In the genomic region with DNA sequence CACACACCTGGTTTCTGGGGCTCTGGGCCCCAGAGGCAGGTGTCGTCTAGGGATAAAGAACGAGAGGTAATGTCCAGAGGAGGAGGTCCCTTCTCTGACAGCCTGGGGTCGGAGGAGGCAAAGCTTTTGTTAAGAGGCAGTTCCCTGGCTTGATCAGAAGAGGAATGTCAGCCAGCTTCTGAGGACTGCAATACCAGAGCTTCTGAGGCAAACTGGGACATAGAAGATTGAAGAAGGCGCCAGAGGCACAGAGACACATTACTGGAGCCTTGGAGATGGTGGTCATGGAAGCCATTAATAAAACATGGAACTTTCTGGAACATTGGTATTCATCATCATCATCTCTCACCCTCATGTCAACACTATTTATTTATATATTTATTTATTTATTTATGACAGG, we compare ENCODE assay signal across 12 cellular contexts. TPM values are rescaled to one million over a fixed set of nuclear protein-coding genes. Genes with fewer than 3 reads are reported as not detected.
A peak's percentile ranks its signal among the peaks of the same experiment; 100 is the strongest.
DNase-seq lines count a peak whose midpoint lies in the region; ATAC-seq and TF ChIP-seq lines count a peak whose summit lies in the region.
"Had no signal": no experiment of that assay in that cellular context is flagged by ENCODE, and none has a peak within 500 bp of the region (broad histone marks: within the 10 kb centered on the region; RNA-seq: fewer than 3 reads in every experiment).

No MANE protein-coding gene starts in this region.

- H3K4me3 ChIP-seq in breast epithelium (peak overlapping the region in 2 of 3 donors; percentile 21 to 47), fibroblast of the aortic adventitia (ENCODE audit: low read depth, low read length) (peak overlapping the region; percentile 26), osteoblast (ENCODE audit: insufficient read depth, low read length) (peak overlapping the region; percentile 31), A673 (ENCODE audit: low read depth, low read length, poor library complexity, severe bottlenecking) (no peak overlapping the region), prostate gland (no peak overlapping the region)
- H3K4me3 ChIP-seq: right lobe of liver, upper lobe of left lung had no signal

- no peak overlapping the region for H3K4me3 Mint-ChIP-seq in MCF 10A (ENCODE audit: unreplicated experiment)

- H2AFZ ChIP-seq in osteoblast (ENCODE audit: low read length), result peak overlapping the region; percentile 47

- POLR2A ChIA-PET in MCF 10A (lab: Yijun Ruan, JAX) (no interaction called here), A673 (lab: Charles Lee; ENCODE audit: low non-redundant PET) (no interaction called here)

- H3K4me1 ChIP-seq in breast epithelium (peaks cover 0 to 6% of the 10 kb centered on the region in 2 donors), osteoblast (ENCODE audit: insufficient read depth, low read length) (peaks cover 26% of the 10 kb centered on the region), A673 (ENCODE audit: insufficient read depth, low read length, poor library complexity, severe bottlenecking) (no peaks in the 10 kb centered on the region), prostate gland (replicated peaks) (no peaks in the 10 kb centered on the region)
- H3K4me1 ChIP-seq: right lobe of liver had no signal

- H3K4me2 ChIP-seq in osteoblast (ENCODE audit: insufficient read depth, low read length), result peak overlapping the region; percentile 63

- no peaks in the 10 kb centered on the region for H3K4me1 Mint-ChIP-seq in MCF 10A (ENCODE audit: insufficient read depth, unreplicated experiment)

- H3K27ac ChIP-seq in breast epithelium (peak overlapping the region; percentile 85 to 87), osteoblast (ENCODE audit: low read depth, low read length) (peak overlapping the region; percentile 87), A673 (ENCODE audit: low read depth, low read length, poor library complexity, severe bottlenecking) (no peak overlapping the region), prostate gland (peak overlapping the region in 1 of 2 donors; percentile 3)
- H3K27ac ChIP-seq: right lobe of liver had no signal

- no peak overlapping the region for H3K27ac Mint-ChIP-seq in MCF 10A (ENCODE audit: low read depth, unreplicated experiment)

- H3K9me3 ChIP-seq in breast epithelium (no peaks in the 10 kb centered on the region), osteoblast (ENCODE audit: low read depth, low read length) (no peaks in the 10 kb centered on the region), A673 (ENCODE audit: low read depth, low read length, poor library complexity, severe bottlenecking) (no peaks in the 10 kb centered on the region), prostate gland (no peaks in the 10 kb centered on the region)
- H3K9me3 ChIP-seq: right lobe of liver, upper lobe of left lung had no signal

- no peaks in the 10 kb centered on the region for H3K27me3 Mint-ChIP-seq in MCF 10A (ENCODE audit: insufficient read depth, unreplicated experiment)

- DNase-seq in breast epithelium (ENCODE audit: low spot score in 2 of 2), result no peak
- DNase-seq in MCF 10A (ENCODE audit: unreplicated experiment), result no peak
- DNase-seq in fibroblast of the aortic adventitia (ENCODE audit: low read depth), result no peak
- DNase-seq in osteoblast (ENCODE audit: insufficient read length, low spot score, missing footprints), result no peak
- no peak for DNase-seq in A673 (ENCODE audit: low spot score)
- DNase-seq in prostate gland (ENCODE audit: low spot score), result no peak
- DNase-seq in COLO829 (ENCODE audit: low spot score), result no peak
- DNase-seq: effector memory CD4-positive, alpha-beta T cell; NCI-H1048; right lobe of liver had no signal

- H3K79me2 ChIP-seq in osteoblast (ENCODE audit: insufficient read depth, low read length), result no peaks in the 10 kb centered on the region

- H3K36me3 Mint-ChIP-seq in MCF 10A (ENCODE audit: insufficient read depth, unreplicated experiment), result no peaks in the 10 kb centered on the region

- BruUV-seq in MCF 10A (replicated peaks; lab: Mats Ljungman, UMichigan), result no TSS peak
- BruUV-seq in A673 (replicated peaks; lab: Mats Ljungman, UMichigan), result no TSS peak

- TF ChIP-seq POLR2A in breast epithelium (IDR thresholded peaks at IDR 0.05), result no peak
- no peak for TF ChIP-seq POLR2A in prostate gland (IDR thresholded peaks at IDR 0.05)

- no peaks in the 10 kb centered on the region for H3K9me3 Mint-ChIP-seq in MCF 10A (ENCODE audit: unreplicated experiment)

- H4K20me1 ChIP-seq in osteoblast (ENCODE audit: insufficient read depth, low read length), result no peaks in the 10 kb centered on the region

- TF ChIP-seq CTCF in breast epithelium (IDR thresholded peaks at IDR 0.05), result no peak
- no peak for TF ChIP-seq CTCF in MCF 10A (IDR thresholded peaks at IDR 0.05; ENCODE audit: unreplicated experiment)
- TF ChIP-seq CTCF in fibroblast of the aortic adventitia (IDR thresholded peaks at IDR 0.05; ENCODE audit: insufficient read depth, low read length), result no peak
- TF ChIP-seq CTCF in osteoblast (IDR thresholded peaks at IDR 0.05; ENCODE audit: extremely low read depth, low read depth, low read length), result no peak
- TF ChIP-seq CTCF in A673 (conservative IDR thresholded peaks at IDR 0.05; ENCODE audit: low read depth, low read length), result no peak
- no peak for TF ChIP-seq CTCF in prostate gland (IDR thresholded peaks at IDR 0.05)

- 80% methylated on average over 4 of the region's 4 CpGs for WGBS in prostate gland

- CTCF ChIA-PET in MCF 10A (lab: Yijun Ruan, JAX), result no interaction called here
- CTCF ChIA-PET in A673 (lab: Charles Lee), result no interaction called here

- H3K36me3 ChIP-seq in breast epithelium (no peaks in the 10 kb centered on the region), osteoblast (ENCODE audit: insufficient read depth, low read length) (no peaks in the 10 kb centered on the region), A673 (ENCODE audit: insufficient read depth, low read length, poor library complexity, severe bottlenecking) (no peaks in the 10 kb centered on the region), prostate gland (no peaks in the 10 kb centered on the region)
- H3K36me3 ChIP-seq: right lobe of liver, upper lobe of left lung had no signal

- no peaks in the 10 kb centered on the region for H3K27me3 ChIP-seq in breast epithelium
- no peaks in the 10 kb centered on the region for H3K27me3 ChIP-seq in osteoblast (ENCODE audit: insufficient read depth, low read length)
- no peaks in the 10 kb centered on the region for H3K27me3 ChIP-seq in A673 (replicated peaks; ENCODE audit: insufficient read depth, low read depth, low read length, poor library complexity)
- no peaks in the 10 kb centered on the region for H3K27me3 ChIP-seq in prostate gland (replicated peaks; ENCODE audit: insufficient read depth)
- H3K27me3 ChIP-seq: right lobe of liver, upper lobe of left lung had no signal

- ATAC-seq in HG03521 (IDR thresholded peaks at IDR 0.05; ENCODE audit: unreplicated experiment), result no peak

- intact Hi-C loops in breast epithelium (cut with DNase I; ENCODE audit: low total_unique reads) (no loop called here), MCF 10A (cut with micrococcal nuclease) (no loop called here), A673 (cut with micrococcal nuclease; ENCODE audit: unreplicated experiment) (no loop called here), prostate gland (cut with DNase I) (no loop called here)

RNA-seq across cellular contexts. Expression of gene PYROXD2, which starts 53.3 kb away (rescaled TPM):
- total RNA-seq in breast epithelium (10 to 100 TPM; 13.2 to 20.0 (median 17.4) TPM), MCF 10A (2022) (4.0 and 7.9 TPM in 2 replicates), fibroblast of the aortic adventitia (ENCODE audit: low replicate concordance) (6.5 and 10.2 TPM in 2 replicates), osteoblast (11.6 and 12.4 TPM in 2 replicates), A673 (2021) (4.0 and 6.8 TPM in 2 replicates), prostate gland (10 to 100 TPM; 15.0 to 21.6 TPM)

Comparison
In these comparisons a context has a peak if more than half of its experiments do, and no peak if none do; other contexts are left out.
1. H3K4me3 ChIP-seq: peak in breast epithelium (2 of 3), fibroblast of the aortic adventitia (single experiment) and osteoblast (single experiment); none in A673 (single experiment) and prostate gland (0 of 2).